In the genomic region with DNA sequence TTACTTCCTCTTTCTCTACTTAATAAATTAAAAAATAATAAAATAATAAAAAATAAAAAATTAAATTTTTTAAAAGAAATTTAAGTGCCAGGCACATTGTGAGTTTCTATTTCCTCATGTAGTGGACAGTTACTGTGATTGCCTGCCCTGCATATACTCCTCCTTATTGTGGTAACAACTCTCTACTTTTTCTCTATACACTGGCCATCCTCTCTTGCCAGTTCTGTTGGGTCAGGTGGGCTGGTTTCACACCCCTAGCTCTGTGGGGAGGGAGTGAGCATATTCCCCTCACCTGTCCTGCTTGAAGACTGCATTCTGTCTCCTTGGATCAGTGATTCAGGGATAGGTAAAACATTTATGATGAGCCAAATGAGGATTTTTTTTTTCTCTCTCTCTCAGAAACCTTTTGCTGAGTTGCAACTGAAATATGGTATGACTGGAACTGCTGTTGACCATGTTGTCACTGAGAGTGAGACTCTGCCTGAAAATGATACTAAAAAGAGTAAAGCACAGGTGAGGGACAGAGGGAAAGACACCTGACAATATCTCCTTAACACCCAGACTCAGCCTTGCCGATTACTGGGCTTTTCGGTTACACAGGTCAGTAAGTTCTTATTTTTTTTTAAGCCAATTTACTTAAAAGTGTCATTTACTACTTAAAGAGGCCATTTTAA, we compare ENCODE assay signal across 1 cellular context.
TF ChIP-seq lines count a peak whose summit lies in the region.

No MANE protein-coding gene starts in this region.

TF ChIP-seq in WTC11, 78 proteins besides CTCF, POLR2A, EP300 and RAD21 (continued from another document):
- no peak for TF ChIP-seq KAT7 (CRISPR knock-in tag; IDR thresholded peaks at IDR 0.05; ENCODE audit: borderline replicate concordance)
- TF ChIP-seq GABPB1 (CRISPR knock-in tag; IDR thresholded peaks at IDR 0.05) = no peak
- no peak for TF ChIP-seq RELA (CRISPR knock-in tag; IDR thresholded peaks at IDR 0.05; ENCODE audit: borderline replicate concordance)
- no peak for TF ChIP-seq TCF7 (CRISPR knock-in tag; IDR thresholded peaks at IDR 0.05; ENCODE audit: low read depth)
- no peak for TF ChIP-seq ZNF671 (CRISPR knock-in tag; IDR thresholded peaks at IDR 0.05)
- TF ChIP-seq, protein P1, sequence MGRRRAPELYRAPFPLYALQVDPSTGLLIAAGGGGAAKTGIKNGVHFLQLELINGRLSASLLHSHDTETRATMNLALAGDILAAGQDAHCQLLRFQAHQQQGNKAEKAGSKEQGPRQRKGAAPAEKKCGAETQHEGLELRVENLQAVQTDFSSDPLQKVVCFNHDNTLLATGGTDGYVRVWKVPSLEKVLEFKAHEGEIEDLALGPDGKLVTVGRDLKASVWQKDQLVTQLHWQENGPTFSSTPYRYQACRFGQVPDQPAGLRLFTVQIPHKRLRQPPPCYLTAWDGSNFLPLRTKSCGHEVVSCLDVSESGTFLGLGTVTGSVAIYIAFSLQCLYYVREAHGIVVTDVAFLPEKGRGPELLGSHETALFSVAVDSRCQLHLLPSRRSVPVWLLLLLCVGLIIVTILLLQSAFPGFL (CRISPR knock-in tag; IDR thresholded peaks at IDR 0.05; ENCODE audit: borderline replicate concordance) = no peak
- no peak for TF ChIP-seq ZNF219 (CRISPR knock-in tag; IDR thresholded peaks at IDR 0.05; ENCODE audit: borderline replicate concordance)
- TF ChIP-seq GTF2I (CRISPR knock-in tag; conservative IDR thresholded peaks at IDR 0.05) = no peak
- TF ChIP-seq, protein P2, sequence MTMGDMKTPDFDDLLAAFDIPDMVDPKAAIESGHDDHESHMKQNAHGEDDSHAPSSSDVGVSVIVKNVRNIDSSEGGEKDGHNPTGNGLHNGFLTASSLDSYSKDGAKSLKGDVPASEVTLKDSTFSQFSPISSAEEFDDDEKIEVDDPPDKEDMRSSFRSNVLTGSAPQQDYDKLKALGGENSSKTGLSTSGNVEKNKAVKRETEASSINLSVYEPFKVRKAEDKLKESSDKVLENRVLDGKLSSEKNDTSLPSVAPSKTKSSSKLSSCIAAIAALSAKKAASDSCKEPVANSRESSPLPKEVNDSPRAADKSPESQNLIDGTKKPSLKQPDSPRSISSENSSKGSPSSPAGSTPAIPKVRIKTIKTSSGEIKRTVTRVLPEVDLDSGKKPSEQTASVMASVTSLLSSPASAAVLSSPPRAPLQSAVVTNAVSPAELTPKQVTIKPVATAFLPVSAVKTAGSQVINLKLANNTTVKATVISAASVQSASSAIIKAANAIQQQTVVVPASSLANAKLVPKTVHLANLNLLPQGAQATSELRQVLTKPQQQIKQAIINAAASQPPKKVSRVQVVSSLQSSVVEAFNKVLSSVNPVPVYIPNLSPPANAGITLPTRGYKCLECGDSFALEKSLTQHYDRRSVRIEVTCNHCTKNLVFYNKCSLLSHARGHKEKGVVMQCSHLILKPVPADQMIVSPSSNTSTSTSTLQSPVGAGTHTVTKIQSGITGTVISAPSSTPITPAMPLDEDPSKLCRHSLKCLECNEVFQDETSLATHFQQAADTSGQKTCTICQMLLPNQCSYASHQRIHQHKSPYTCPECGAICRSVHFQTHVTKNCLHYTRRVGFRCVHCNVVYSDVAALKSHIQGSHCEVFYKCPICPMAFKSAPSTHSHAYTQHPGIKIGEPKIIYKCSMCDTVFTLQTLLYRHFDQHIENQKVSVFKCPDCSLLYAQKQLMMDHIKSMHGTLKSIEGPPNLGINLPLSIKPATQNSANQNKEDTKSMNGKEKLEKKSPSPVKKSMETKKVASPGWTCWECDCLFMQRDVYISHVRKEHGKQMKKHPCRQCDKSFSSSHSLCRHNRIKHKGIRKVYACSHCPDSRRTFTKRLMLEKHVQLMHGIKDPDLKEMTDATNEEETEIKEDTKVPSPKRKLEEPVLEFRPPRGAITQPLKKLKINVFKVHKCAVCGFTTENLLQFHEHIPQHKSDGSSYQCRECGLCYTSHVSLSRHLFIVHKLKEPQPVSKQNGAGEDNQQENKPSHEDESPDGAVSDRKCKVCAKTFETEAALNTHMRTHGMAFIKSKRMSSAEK (CRISPR knock-in tag; IDR thresholded peaks at IDR 0.05; ENCODE audit: borderline replicate concordance) = no peak
- TF ChIP-seq TEAD4 (CRISPR knock-in tag; IDR thresholded peaks at IDR 0.05) = no peak
- TF ChIP-seq SP1 (CRISPR knock-in tag; conservative IDR thresholded peaks at IDR 0.05) = no peak
- TF ChIP-seq, protein P3, sequence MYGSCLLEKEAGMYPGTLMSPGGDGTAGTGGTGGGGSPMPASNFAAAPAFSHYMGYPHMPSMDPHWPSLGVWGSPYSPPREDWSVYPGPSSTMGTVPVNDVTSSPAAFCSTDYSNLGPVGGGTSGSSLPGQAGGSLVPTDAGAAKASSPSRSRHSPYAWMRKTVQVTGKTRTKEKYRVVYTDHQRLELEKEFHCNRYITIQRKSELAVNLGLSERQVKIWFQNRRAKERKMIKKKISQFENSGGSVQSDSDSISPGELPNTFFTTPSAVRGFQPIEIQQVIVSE (CRISPR knock-in tag; IDR thresholded peaks at IDR 0.05; ENCODE audit: borderline replicate concordance) = no peak
- TF ChIP-seq, protein P4, sequence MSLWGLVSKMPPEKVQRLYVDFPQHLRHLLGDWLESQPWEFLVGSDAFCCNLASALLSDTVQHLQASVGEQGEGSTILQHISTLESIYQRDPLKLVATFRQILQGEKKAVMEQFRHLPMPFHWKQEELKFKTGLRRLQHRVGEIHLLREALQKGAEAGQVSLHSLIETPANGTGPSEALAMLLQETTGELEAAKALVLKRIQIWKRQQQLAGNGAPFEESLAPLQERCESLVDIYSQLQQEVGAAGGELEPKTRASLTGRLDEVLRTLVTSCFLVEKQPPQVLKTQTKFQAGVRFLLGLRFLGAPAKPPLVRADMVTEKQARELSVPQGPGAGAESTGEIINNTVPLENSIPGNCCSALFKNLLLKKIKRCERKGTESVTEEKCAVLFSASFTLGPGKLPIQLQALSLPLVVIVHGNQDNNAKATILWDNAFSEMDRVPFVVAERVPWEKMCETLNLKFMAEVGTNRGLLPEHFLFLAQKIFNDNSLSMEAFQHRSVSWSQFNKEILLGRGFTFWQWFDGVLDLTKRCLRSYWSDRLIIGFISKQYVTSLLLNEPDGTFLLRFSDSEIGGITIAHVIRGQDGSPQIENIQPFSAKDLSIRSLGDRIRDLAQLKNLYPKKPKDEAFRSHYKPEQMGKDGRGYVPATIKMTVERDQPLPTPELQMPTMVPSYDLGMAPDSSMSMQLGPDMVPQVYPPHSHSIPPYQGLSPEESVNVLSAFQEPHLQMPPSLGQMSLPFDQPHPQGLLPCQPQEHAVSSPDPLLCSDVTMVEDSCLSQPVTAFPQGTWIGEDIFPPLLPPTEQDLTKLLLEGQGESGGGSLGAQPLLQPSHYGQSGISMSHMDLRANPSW (CRISPR knock-in tag; conservative IDR thresholded peaks at IDR 0.05; ENCODE audit: low read depth) = no peak
- TF ChIP-seq, protein P5, sequence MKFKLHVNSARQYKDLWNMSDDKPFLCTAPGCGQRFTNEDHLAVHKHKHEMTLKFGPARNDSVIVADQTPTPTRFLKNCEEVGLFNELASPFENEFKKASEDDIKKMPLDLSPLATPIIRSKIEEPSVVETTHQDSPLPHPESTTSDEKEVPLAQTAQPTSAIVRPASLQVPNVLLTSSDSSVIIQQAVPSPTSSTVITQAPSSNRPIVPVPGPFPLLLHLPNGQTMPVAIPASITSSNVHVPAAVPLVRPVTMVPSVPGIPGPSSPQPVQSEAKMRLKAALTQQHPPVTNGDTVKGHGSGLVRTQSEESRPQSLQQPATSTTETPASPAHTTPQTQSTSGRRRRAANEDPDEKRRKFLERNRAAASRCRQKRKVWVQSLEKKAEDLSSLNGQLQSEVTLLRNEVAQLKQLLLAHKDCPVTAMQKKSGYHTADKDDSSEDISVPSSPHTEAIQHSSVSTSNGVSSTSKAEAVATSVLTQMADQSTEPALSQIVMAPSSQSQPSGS (CRISPR knock-in tag; IDR thresholded peaks at IDR 0.05; ENCODE audit: borderline replicate concordance, low read depth) = no peak
